ENCODE assay signal across 21 cellular contexts in genomic region chr6:76003115-76003514, GRCh38.
"Had no signal": no experiment of that assay in that cellular context is flagged by ENCODE, and none has a peak within 500 bp of the region (broad histone marks: within the 10 kb centered on the region; RNA-seq: fewer than 3 reads in every experiment).

No MANE protein-coding gene starts in this region.

- FAIRE-seq: keratinocyte, urothelium cell line had no signal

- H3K4me1 ChIP-seq: left ventricle myocardium inferior, right atrium auricular region, spleen, suprapubic skin, tibial artery, upper lobe of right lung had no signal

- H3K4me3 ChIP-seq: left ventricle myocardium inferior, lung, ovary, right atrium auricular region, skin epidermis, spleen, suprapubic skin, thoracic aorta, tibial artery, upper lobe of right lung had no signal

- H3K36me3 ChIP-seq: left ventricle myocardium inferior, ovary, right atrium auricular region, spleen, suprapubic skin, thoracic aorta, tibial artery, upper lobe of right lung had no signal

- ATAC-seq: natural killer cell; sciatic nerve; stimulated activated effector memory CD8-positive, alpha-beta T cell treated with anti-CD3 and anti-CD28 coated beads, Interleukin-12 subunit alpha, Interleukin-12 subunit beta, amount 100 ng/mL, for 72 hours; upper lobe of right lung had no signal

- H3K27ac ChIP-seq: left ventricle myocardium inferior, ovary, right atrium auricular region, skin epidermis, spleen, suprapubic skin, thoracic aorta, tibial artery, upper lobe of right lung had no signal

- H3K27me3 ChIP-seq: ovary, right atrium auricular region, spleen, suprapubic skin, tibial artery, upper lobe of right lung had no signal

- DNase-seq: hippocampal formation; left ventricle myocardium inferior; mesendoderm; naive B cell; natural killer cell; ovary; spleen; stimulated activated CD4-positive, alpha-beta T cell treated with anti-CD3 and anti-CD28 coated beads, Interleukin-4, amount 100 ng/mL, for 24 hours; stimulated activated naive CD4-positive, alpha-beta T cell; tibial artery; trophoblast cell; upper lobe of right lung had no signal

- H3K9me3 ChIP-seq: left ventricle myocardium inferior, ovary, right atrium auricular region, spleen, suprapubic skin, thoracic aorta, tibial artery, upper lobe of right lung had no signal
